Comparison of ENCODE assay signal across 1 cellular context in the genomic region with DNA sequence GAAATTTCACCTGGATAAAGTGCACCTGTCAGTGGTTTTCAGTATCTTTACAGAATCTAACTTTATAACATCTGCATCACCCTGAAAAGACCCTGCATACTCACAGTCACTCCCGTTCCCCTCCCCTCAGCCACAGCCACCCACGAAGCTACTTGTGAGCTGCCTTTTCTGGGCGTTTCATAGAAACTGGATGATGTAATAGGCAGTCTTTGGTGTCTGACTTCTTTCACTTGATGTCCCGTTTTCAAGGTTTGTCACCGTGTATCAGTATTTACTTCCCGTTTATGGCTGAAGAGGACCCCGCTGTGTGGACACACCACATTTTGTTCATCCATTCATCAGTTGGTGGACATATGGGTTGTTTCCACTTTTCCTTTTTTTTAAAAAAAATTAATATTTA.
TF ChIP-seq lines count a peak whose summit lies in the region.

No MANE protein-coding gene starts in this region.

TF ChIP-seq in K562, 482 proteins besides CTCF, POLR2A, EP300 and RAD21:
- TF ChIP-seq ATF3 (IDR thresholded peaks at IDR 0.05), result peak; percentile 28; the same call in 1 of the 2 replicates
- no peak for TF ChIP-seq ATF3 (CRISPR knock-in tag; conservative IDR thresholded peaks at IDR 0.05)
- TF ChIP-seq ZNF778 (CRISPR knock-in tag; IDR thresholded peaks at IDR 0.05), result no peak
- TF ChIP-seq PCBP2 (IDR thresholded peaks at IDR 0.05; ENCODE audit: low read depth, low read length, poor library complexity, severe bottlenecking), result no peak
- TF ChIP-seq BRD9 (IDR thresholded peaks at IDR 0.05; ENCODE audit: low read depth, partially characterized antibody), result no peak
- TF ChIP-seq CEBPG (CRISPR knock-in tag; IDR thresholded peaks at IDR 0.05), result no peak
- TF ChIP-seq CEBPG (tag; conservative IDR thresholded peaks at IDR 0.05 in 1 of 2, IDR thresholded peaks at IDR 0.05 in 1 of 2), result 0 out of 4 replicates have a peak, but pooled peaks of 1 of the 2 experiments have one; percentile 41
- TF ChIP-seq BRF2 (IDR thresholded peaks at IDR 0.05; ENCODE audit: borderline replicate concordance, insufficient read depth, insufficient read length), result no peak
- no peak for TF ChIP-seq HNRNPUL1 (IDR thresholded peaks at IDR 0.05; ENCODE audit: low read length)
- TF ChIP-seq, protein P1, sequence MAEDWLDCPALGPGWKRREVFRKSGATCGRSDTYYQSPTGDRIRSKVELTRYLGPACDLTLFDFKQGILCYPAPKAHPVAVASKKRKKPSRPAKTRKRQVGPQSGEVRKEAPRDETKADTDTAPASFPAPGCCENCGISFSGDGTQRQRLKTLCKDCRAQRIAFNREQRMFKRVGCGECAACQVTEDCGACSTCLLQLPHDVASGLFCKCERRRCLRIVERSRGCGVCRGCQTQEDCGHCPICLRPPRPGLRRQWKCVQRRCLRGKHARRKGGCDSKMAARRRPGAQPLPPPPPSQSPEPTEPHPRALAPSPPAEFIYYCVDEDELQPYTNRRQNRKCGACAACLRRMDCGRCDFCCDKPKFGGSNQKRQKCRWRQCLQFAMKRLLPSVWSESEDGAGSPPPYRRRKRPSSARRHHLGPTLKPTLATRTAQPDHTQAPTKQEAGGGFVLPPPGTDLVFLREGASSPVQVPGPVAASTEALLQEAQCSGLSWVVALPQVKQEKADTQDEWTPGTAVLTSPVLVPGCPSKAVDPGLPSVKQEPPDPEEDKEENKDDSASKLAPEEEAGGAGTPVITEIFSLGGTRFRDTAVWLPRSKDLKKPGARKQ (CRISPR knock-in tag; IDR thresholded peaks at IDR 0.05), result no peak
